Comparison of ENCODE assay signal across 8 cellular contexts in genomic region chr16:74297296-74297665, GRCh38. TPM values are rescaled to one million over a fixed set of nuclear protein-coding genes. Genes with fewer than 3 reads are reported as not detected.
DNase-seq lines count a peak whose midpoint lies in the region; ATAC-seq and TF ChIP-seq lines count a peak whose summit lies in the region.

No MANE protein-coding gene starts in this region.

- H3K36me3 Mint-ChIP-seq in memory B cell: peaks cover 7% of the 10 kb centered on the region

- intact Hi-C loops in colonic mucosa (cut with DNase I): no loop called here

- H3K27me3 Mint-ChIP-seq in memory B cell: no peaks in the 10 kb centered on the region

- peak overlapping the region; percentile 94 for H3K4me3 Mint-ChIP-seq in memory B cell

- peak overlapping the region; percentile 99 for H3K27ac Mint-ChIP-seq in memory B cell

- H3K27me3 ChIP-seq in colonic mucosa: no peaks in the 10 kb centered on the region

- DNase-seq in NCI-H1417 (lab: John Stamatoyannopoulos, UW) (peak in 2 of 3 experiments; percentile 26 to 45), NCI-H1417 treated with DMSO at 0.1 percent for 48 hours (lab: John Stamatoyannopoulos, UW) (no peak), UCSD-AML1 (lab: John Stamatoyannopoulos, UW; ENCODE audit: unreplicated experiment) (peak; percentile 32), colonic mucosa (peak; percentile 35), memory B cell (ENCODE audit: low spot score in 2 of 2) (peak; percentile 3 to 25), superior temporal gyrus (ENCODE audit: extremely low spot score) (no peak)
- DNase-seq in stimulated activated naive CD8-positive, alpha-beta T cell treated with anti-CD3 and anti-CD28 coated beads, Interleukin-15, Interleukin-2, amounts not matched to agents 100 U/mL and 50 U/mL, for 24 hours: peak; percentile 52

- peak overlapping the region; percentile 86 to 89 for H3K9ac ChIP-seq in colonic mucosa (ENCODE audit: low read depth in 2 of 2, low read length in 2 of 2)

- peak; percentile 33 for ATAC-seq in HG03135 (IDR thresholded peaks at IDR 0.05; ENCODE audit: unreplicated experiment)
- ATAC-seq in memory B cell (ENCODE audit: low read depth): peak; percentile 10
- peak; percentile 36 for ATAC-seq in stimulated activated naive CD8-positive, alpha-beta T cell treated with anti-CD3 and anti-CD28 coated beads, Interleukin-15, Interleukin-2, amounts not matched to agents 100 U/mL and 50 U/mL, for 24 hours

- peak overlapping the region; percentile 96 for H3K4me3 ChIP-seq in colonic mucosa

- H3K27ac ChIP-seq in colonic mucosa: peak overlapping the region; percentile 88

- TF ChIP-seq CTCF in colonic mucosa (IDR thresholded peaks at IDR 0.05): no peak

- H3K36me3 ChIP-seq in colonic mucosa: peaks cover 9% of the 10 kb centered on the region

- peaks cover 12% of the 10 kb centered on the region for H3K4me1 Mint-ChIP-seq in memory B cell

- H3K9me3 ChIP-seq in colonic mucosa: no peaks in the 10 kb centered on the region

- peaks cover 12% of the 10 kb centered on the region for H3K4me1 ChIP-seq in colonic mucosa

- no peaks in the 10 kb centered on the region for H3K9me3 Mint-ChIP-seq in memory B cell

RNA-seq across cellular contexts. Expression of gene PSMD7, which starts 0.7 kb away (rescaled TPM):
- 10 to 100 TPM; 80.9 to 96.8 TPM for total RNA-seq in colonic mucosa

Comparison
In these comparisons a context has a peak if more than half of its experiments do, and no peak if none do; other contexts are left out.
1. DNase-seq: peak in NCI-H1417 (2 of 3), UCSD-AML1 (single experiment), colonic mucosa (single experiment), memory B cell (2 of 2) and stimulated activated naive CD8-positive, alpha-beta T cell treated with anti-CD3 and anti-CD28 coated beads, Interleukin-15, Interleukin-2, amounts not matched to agents 100 U/mL and 50 U/mL, for 24 hours (single experiment); none in NCI-H1417 treated with DMSO at 0.1 percent for 48 hours (single experiment) and superior temporal gyrus (single experiment).
2. Peak in every context shown above with its lines, with median percentiles within 50 percentile points of each other: ATAC-seq.